In the genomic region with DNA sequence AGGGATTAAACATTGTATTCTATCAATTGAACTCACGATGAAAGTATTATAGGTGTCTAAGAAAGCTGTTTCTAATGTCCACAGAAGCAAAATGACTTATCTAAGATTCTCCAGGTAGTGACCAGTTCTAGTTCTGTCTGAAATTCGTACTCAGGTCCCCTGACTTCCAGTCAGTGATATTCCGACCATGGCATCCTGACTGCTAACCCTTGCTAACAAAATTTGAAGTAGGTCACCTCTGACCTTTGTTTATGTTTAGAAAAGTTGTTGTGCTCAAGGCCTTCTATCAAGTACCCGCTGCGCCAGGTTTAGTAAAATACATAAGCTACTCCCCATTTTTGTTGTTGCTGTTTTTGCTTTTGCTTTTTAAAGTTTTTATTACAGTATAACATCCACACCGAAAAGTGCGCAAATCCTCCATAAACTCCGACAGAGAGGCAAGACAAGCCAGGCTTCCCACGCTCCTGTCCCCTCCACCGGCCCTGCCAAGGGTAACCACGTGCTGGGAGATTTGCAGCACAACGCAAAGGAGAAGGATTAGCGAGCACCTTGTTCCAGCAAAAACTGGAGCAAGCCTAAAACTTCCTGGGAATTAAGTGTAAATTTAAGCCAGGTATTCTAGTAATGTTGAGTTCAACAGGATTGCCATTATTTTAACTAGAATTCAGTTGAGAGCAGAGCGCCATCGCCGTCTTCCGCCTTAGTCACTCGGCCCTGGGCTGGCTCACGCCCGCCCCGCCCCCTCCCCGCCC, we compare ENCODE assay signal across 8 cellular contexts. TPM values are rescaled to one million over a fixed set of nuclear protein-coding genes. Genes with fewer than 3 reads are reported as not detected.
A peak's percentile ranks its signal among the peaks of the same experiment; 100 is the strongest.
DNase-seq lines count a peak whose midpoint lies in the region; ATAC-seq and TF ChIP-seq lines count a peak whose summit lies in the region.

No MANE protein-coding gene starts in this region.

- peak in 1 of 2 donors; percentile 30 for TF ChIP-seq POLR2A in thyroid gland (IDR thresholded peaks at IDR 0.05)

- no peaks in the 10 kb centered on the region for H3K79me1 ChIP-seq in mesendoderm (ENCODE audit: low read length)

- H2AFZ ChIP-seq in PC-9, result peak overlapping the region; percentile 98

- intact Hi-C loops in Caco-2 (cut with micrococcal nuclease; ENCODE audit: unreplicated experiment) (loop anchor here (5.0 kb wide), 1 partner anchor 47 kb away; no protein-coding TSS in a partner anchor), PC-9 (cut with micrococcal nuclease; ENCODE audit: unreplicated experiment) (no loop called here), thyroid gland (cut with DNase I) (no loop called here)

- BruUV-seq in Caco-2 (replicated peaks; lab: Mats Ljungman, UMichigan) (TSS peak; percentile 96), PC-9 (replicated peaks; lab: Mats Ljungman, UMichigan) (TSS peak; percentile 80)

- peak overlapping the region; percentile 96 for H3K27ac Mint-ChIP-seq in Caco-2 (ENCODE audit: unreplicated experiment)

- H3K56ac ChIP-seq in mesendoderm (ENCODE audit: low read length), result peak overlapping the region; percentile 73

- H3K9ac ChIP-seq in mesendoderm (ENCODE audit: low read length), result peak overlapping the region; percentile 60

- H3F3A ChIP-seq in PC-9 (ENCODE audit: insufficient read depth, low read depth), result peaks cover 11% of the 10 kb centered on the region

- ATAC-seq in GM21360 (IDR thresholded peaks at IDR 0.05; ENCODE audit: unreplicated experiment) (peak; percentile 33), HG03565 (IDR thresholded peaks at IDR 0.05; ENCODE audit: unreplicated experiment) (peak; percentile 18)

- POLR2A ChIA-PET in Caco-2 (lab: Charles Lee), result interaction anchor here (0.6 to 2.5 kb wide), 4 partner anchors 13 to 189 kb away, joined by 3 to 9 read pairs (median 5); no protein-coding TSS in a partner anchor
- POLR2A ChIA-PET in PC-9 (lab: Charles Lee; ENCODE audit: unreplicated experiment), result interaction anchor here (0.6 kb wide), 1 partner anchor 121 kb away, joined by 4 read pairs; no protein-coding TSS in a partner anchor

- peak overlapping the region; percentile 34 for H3K4me3 ChIP-seq in Caco-2 (ENCODE audit: low read depth, low read length)
- peak overlapping the region; percentile 63 for H3K4me3 ChIP-seq in PC-9
- H3K4me3 ChIP-seq in coronary artery, result peak overlapping the region; percentile 71
- H3K4me3 ChIP-seq in mesendoderm (ENCODE audit: low read length), result no peak overlapping the region
- H3K4me3 ChIP-seq in thyroid gland (replicated peaks in 1 of 3), result peak overlapping the region in 2 of 3 donors; percentile 46 to 48

- no peaks in the 10 kb centered on the region for H4K20me1 ChIP-seq in PC-9 (ENCODE audit: insufficient read depth)

- H3K4ac ChIP-seq in mesendoderm (ENCODE audit: low read depth, low read length), result no peak overlapping the region

- H3K27me3 Mint-ChIP-seq in Caco-2 (ENCODE audit: insufficient read depth, unreplicated experiment), result peaks cover 3% of the 10 kb centered on the region

- peak overlapping the region; percentile 13 for H3K18ac ChIP-seq in mesendoderm (ENCODE audit: low read length)

- no peaks in the 10 kb centered on the region for H3K9me2 ChIP-seq in PC-9 (ENCODE audit: insufficient read depth)

- H3K9me3 Mint-ChIP-seq in Caco-2 (ENCODE audit: unreplicated experiment), result no peaks in the 10 kb centered on the region

- H2BK120ac ChIP-seq in mesendoderm (ENCODE audit: low read depth, low read length), result no peak overlapping the region

- TF ChIP-seq CTCF in Caco-2 (IDR thresholded peaks at IDR 0.05; ENCODE audit: insufficient read depth in 1 of 2, low read depth in 1 of 2, low read length in 1 of 2, severe bottlenecking in 1 of 2, unreplicated experiment in 1 of 2) (no peak), PC-9 (conservative IDR thresholded peaks at IDR 0.05) (no peak), coronary artery (IDR thresholded peaks at IDR 0.05) (no peak), thyroid gland (IDR thresholded peaks at IDR 0.05) (no peak)

- CTCF ChIA-PET in Caco-2 (lab: Charles Lee) (interaction anchor here (1.1 to 1.5 kb wide), 2 partner anchors 13 to 75 kb away, joined by 3 to 5 read pairs; no protein-coding TSS in a partner anchor), PC-9 (lab: Charles Lee) (no interaction called here)

- no peak overlapping the region for H4K5ac ChIP-seq in mesendoderm (ENCODE audit: low read length)

- H3K27ac ChIP-seq in PC-9 (peak overlapping the region; percentile 91), coronary artery (peak overlapping the region; percentile 93 to 94), mesendoderm (ENCODE audit: low read depth, low read length) (no peak overlapping the region), thyroid gland (peak overlapping the region; percentile 81 to 97 (median 91))

- no peaks in the 10 kb centered on the region for H3K27me3 ChIP-seq in Caco-2 (replicated peaks; ENCODE audit: control insufficient read depth, insufficient read depth, low read length)
- no peaks in the 10 kb centered on the region for H3K27me3 ChIP-seq in PC-9 (ENCODE audit: insufficient read depth, low read depth)
- H3K27me3 ChIP-seq in mesendoderm (ENCODE audit: insufficient read depth, low read length, poor library complexity), result no peaks in the 10 kb centered on the region
- H3K27me3 ChIP-seq in thyroid gland, result no peaks in the 10 kb centered on the region

- H3K9me3 ChIP-seq in Caco-2 (no peaks in the 10 kb centered on the region), PC-9 (ENCODE audit: insufficient read depth, low read depth) (no peaks in the 10 kb centered on the region), thyroid gland (no peaks in the 10 kb centered on the region)

- H2BK5ac ChIP-seq in mesendoderm (ENCODE audit: low read length), result no peak overlapping the region

- DNase-seq in Caco-2, result peak; percentile 63 to 67
- DNase-seq in PC-9, result peak in 1 of 2 experiments; percentile 46
- peak; percentile 80 for DNase-seq in coronary artery (ENCODE audit: low spot score)
- peak; percentile 75 for DNase-seq in mesendoderm
- DNase-seq in thyroid gland, result peak; percentile 60 to 69
- no peak for DNase-seq in OCI-M2 (lab: John Stamatoyannopoulos, UW; ENCODE audit: unreplicated experiment)

- H3K4me3 Mint-ChIP-seq in Caco-2 (ENCODE audit: unreplicated experiment), result peak overlapping the region; percentile 92

- H3K36me3 ChIP-seq in Caco-2 (ENCODE audit: control insufficient read depth, insufficient read depth, low read length) (no peaks in the 10 kb centered on the region), PC-9 (ENCODE audit: low read depth) (no peaks in the 10 kb centered on the region), mesendoderm (ENCODE audit: control insufficient read depth, insufficient read depth, low read length) (no peaks in the 10 kb centered on the region), thyroid gland (no peaks in the 10 kb centered on the region)

- H3K36me3 Mint-ChIP-seq in Caco-2 (ENCODE audit: insufficient read depth, unreplicated experiment), result peaks cover 22% of the 10 kb centered on the region

- no peak overlapping the region for H3K23ac ChIP-seq in mesendoderm (ENCODE audit: low read length)

- no CpG with 5 or more reads among the region's 22 CpGs for WGBS in mesendoderm (ENCODE audit: extremely low coverage, insufficient coverage, low lambda C conversion rate)
- WGBS in thyroid gland, 2 donors, result 31 to 33% methylated on average over 15 to 17 of the region's 22 CpGs

- no peak overlapping the region for H2AK5ac ChIP-seq in mesendoderm (ENCODE audit: low read length)

- H3K79me2 ChIP-seq in PC-9 (ENCODE audit: low read depth) (peaks cover 30% of the 10 kb centered on the region), mesendoderm (ENCODE audit: control insufficient read depth, insufficient read depth, low read length) (no peaks in the 10 kb centered on the region)

- peaks cover 43% of the 10 kb centered on the region for H3K4me1 Mint-ChIP-seq in Caco-2 (ENCODE audit: low read depth, unreplicated experiment)

- no peak overlapping the region for H2BK15ac ChIP-seq in mesendoderm (replicated peaks; ENCODE audit: low read depth)

- H3K4me2 ChIP-seq in PC-9 (peak overlapping the region; percentile 99), mesendoderm (ENCODE audit: low read length) (peak overlapping the region; percentile 27)

- peaks cover 18% of the 10 kb centered on the region for H3K4me1 ChIP-seq in Caco-2
- H3K4me1 ChIP-seq in PC-9 (replicated peaks; ENCODE audit: insufficient read depth), result peaks cover 29% of the 10 kb centered on the region
- H3K4me1 ChIP-seq in mesendoderm (ENCODE audit: control insufficient read depth, low read depth, low read length), result no peaks in the 10 kb centered on the region
- H3K4me1 ChIP-seq in thyroid gland, result peaks cover 0 to 3% of the 10 kb centered on the region in 2 donors

- peak overlapping the region; percentile 39 for H4K8ac ChIP-seq in mesendoderm (ENCODE audit: low read depth, low read length)

RNA-seq across cellular contexts. Expression of a gene that starts 17.9 kb away (rescaled TPM):
- 29.6 and 30.8 TPM in 2 replicates for total RNA-seq in Caco-2 (2022)
- total RNA-seq in PC-9 (2021), result 86.9 and 90.5 TPM in 2 replicates
- polyA plus RNA-seq in mesendoderm (2013, experiment 1 of 2), result 28.8 TPM
- 30.9 TPM for polyA plus RNA-seq in mesendoderm (2013, experiment 2 of 2)
- 10 to 100 TPM; 54.6 to 68.4 (median 63.8) TPM for total RNA-seq in thyroid gland

RNA-seq across cellular contexts. Expression of a gene that starts 20.2 kb away (rescaled TPM):
- total RNA-seq in Caco-2 (2022), result 7.3 and 8.3 TPM in 2 replicates
- total RNA-seq in PC-9 (2021), result not detected in 2 replicates
- 0.08 TPM for polyA plus RNA-seq in mesendoderm (2013, experiment 1 of 2)
- 0.07 TPM for polyA plus RNA-seq in mesendoderm (2013, experiment 2 of 2)
- not detected for total RNA-seq in thyroid gland
